Comparison of ENCODE assay signal across 8 cellular contexts in genomic region chr2:99559075-99559662, GRCh38.
A peak's percentile ranks its signal among the peaks of the same experiment; 100 is the strongest.
DNase-seq lines count a peak whose midpoint lies in the region; ATAC-seq and TF ChIP-seq lines count a peak whose summit lies in the region.

No MANE protein-coding gene starts in this region.

- intact Hi-C loops in cardiac septum (cut with DNase I) (loop anchor here (1.0 to 5.0 kb wide), 3 partner anchors 262 to 703 kb away; no protein-coding TSS in a partner anchor), aorta (cut with DNase I) (loop anchor here (1.0 to 10.0 kb wide), 6 partner anchors 683 to 826 kb away; no protein-coding TSS in a partner anchor)

- H3K4me3 ChIP-seq in HEK293 (ENCODE audit: low read depth, low read length), result no peak overlapping the region
- H3K4me3 ChIP-seq in aorta (ENCODE audit: low read length in 2 of 2), result no peak overlapping the region

- no peaks in the 10 kb centered on the region for H3K4me1 ChIP-seq in HEK293 (ENCODE audit: control insufficient read depth, insufficient read depth, low read length)
- H3K4me1 ChIP-seq in aorta (ENCODE audit: control insufficient read depth in 1 of 2, insufficient read depth in 2 of 2, low read length in 2 of 2), result no peaks in the 10 kb centered on the region

- peak; percentile 92 for DNase-seq in DMS53 (lab: John Stamatoyannopoulos, UW)
- DNase-seq in NCI-H146 treated with DMSO at 0.1 percent for 48 hours (lab: John Stamatoyannopoulos, UW; ENCODE audit: unreplicated experiment), result peak; percentile 57
- peak; percentile 54 to 80 (median 68) for DNase-seq in T-helper 1 cell
- DNase-seq in activated naive CD8-positive, alpha-beta T cell treated with anti-CD3 and anti-CD28 coated beads, Interleukin-2, amount 50 U/mL, for 16 hours (ENCODE audit: low read depth, low spot score), result peak; percentile 70
- peak; percentile 94 for DNase-seq in cardiac septum (ENCODE audit: low spot score)
- peak; percentile 29 for DNase-seq in pulmonary artery endothelial cell (ENCODE audit: low read depth, low spot score)
- DNase-seq in aorta, result peak; percentile 88 to 97

- H3K27ac ChIP-seq in HEK293 (ENCODE audit: extremely low read depth, low read depth, low read length) (no peak overlapping the region), aorta (ENCODE audit: low read depth in 1 of 2, low read length in 2 of 2) (no peak overlapping the region)

- H3K27me3 ChIP-seq in aorta (ENCODE audit: control insufficient read depth in 1 of 2, insufficient read depth in 2 of 2, low read length in 1 of 2), result no peaks in the 10 kb centered on the region

- peak; percentile 83 for TF ChIP-seq CTCF in HEK293 (tag by site-specific recombination; IDR thresholded peaks at IDR 0.05)

- WGBS in aorta, 2 donors, result 5% methylated on average over 17 of the region's 17 CpGs

- no peaks in the 10 kb centered on the region for H3K9me3 ChIP-seq in HEK293 (ENCODE audit: control insufficient read depth, insufficient read depth, low read depth, low read length)
- H3K9me3 ChIP-seq in aorta (ENCODE audit: control insufficient read depth, low read length), result no peaks in the 10 kb centered on the region

- H3K36me3 ChIP-seq in HEK293 (ENCODE audit: control insufficient read depth in 2 of 2, insufficient read depth in 1 of 2, low read length in 2 of 2), result peaks cover 0 to 4% of the 10 kb centered on the region in 2 experiments; a peak in 2 of 3 replicates
- H3K36me3 ChIP-seq in aorta (ENCODE audit: control insufficient read depth in 1 of 2, insufficient read depth in 2 of 2, low read length in 1 of 2), result peaks cover 0 to under 1% of the 10 kb centered on the region in 2 donors

- CTCF ChIA-PET in HEK293 (lab: Yijun Ruan, JAX), result interaction anchor here (0.5 to 5.2 kb wide), 25 partner anchors 9 to 822 kb away, joined by 3 to 61 read pairs (median 4); no protein-coding TSS in a partner anchor

- ATAC-seq in aorta (ENCODE audit: low FRiP score), result peak; percentile 96

- POLR2A ChIA-PET in HEK293 (lab: Yijun Ruan, JAX), result no interaction called here

TF ChIP-seq in HEK293, 187 proteins besides CTCF, POLR2A, EP300 and RAD21:
- 0 out of 2 replicates have a peak, but pooled peaks have one; percentile 20 for TF ChIP-seq SP7 (tag by site-specific recombination; IDR thresholded peaks at IDR 0.05)
- TF ChIP-seq ZNF664 (tag by site-specific recombination; IDR thresholded peaks at IDR 0.05), result no peak
- no peak for TF ChIP-seq GLIS1 (tag by site-specific recombination; IDR thresholded peaks at IDR 0.05)
- peak; percentile 90 for TF ChIP-seq ZNF654 (tag by site-specific recombination; IDR thresholded peaks at IDR 0.05; ENCODE audit: low read depth)
- peak; percentile 35; the same call in 1 of the 2 replicates for TF ChIP-seq ZSCAN30 (tag by site-specific recombination; IDR thresholded peaks at IDR 0.05)
- no peak for TF ChIP-seq REPIN1 (tag by site-specific recombination; IDR thresholded peaks at IDR 0.05; ENCODE audit: low read depth)
- no peak for TF ChIP-seq ZNF423 (tag by site-specific recombination; IDR thresholded peaks at IDR 0.05)
- TF ChIP-seq ZNF23 (tag by site-specific recombination; IDR thresholded peaks at IDR 0.05; ENCODE audit: borderline replicate concordance), result no peak
- TF ChIP-seq ZNF660 (tag by site-specific recombination; IDR thresholded peaks at IDR 0.05), result 0 out of 2 replicates have a peak, but pooled peaks have one; percentile 42
- TF ChIP-seq MZF1 (tag by site-specific recombination; IDR thresholded peaks at IDR 0.05; ENCODE audit: borderline replicate concordance), result no peak
- TF ChIP-seq ZNF169 (tag by site-specific recombination; IDR thresholded peaks at IDR 0.05), result no peak
- TF ChIP-seq SCRT2 (tag by site-specific recombination; IDR thresholded peaks at IDR 0.05), result peak; percentile 36; the same call in 1 of the 2 replicates
- peak; percentile 96 for TF ChIP-seq ZNF561 (tag by site-specific recombination; IDR thresholded peaks at IDR 0.05; ENCODE audit: borderline replicate concordance)

Comparison
In these comparisons a context has a peak if more than half of its experiments do, and no peak if none do; other contexts are left out.
1. DNase-seq: peak in every context shown above with its lines; median percentile 94 in cardiac septum; 92 in aorta; 92 in DMS53; 70 in activated naive CD8-positive, alpha-beta T cell treated with anti-CD3 and anti-CD28 coated beads, Interleukin-2, amount 50 U/mL, for 16 hours; 68 in T-helper 1 cell; 57 in NCI-H146 treated with DMSO at 0.1 percent for 48 hours; 29 in pulmonary artery endothelial cell.